In genomic region chr19:38402967-38403674, GRCh38 we compare ENCODE assay signal across 1 cellular context.
TF ChIP-seq lines count a peak whose summit lies in the region.

FAM98C (plus strand) TSS chr19:38403093; CDS start chr19:38403154, 61 bp downstream.

TF ChIP-seq in HepG2, 621 proteins besides CTCF, POLR2A, EP300 and RAD21 (continued from another document and continues in another):
- peak; percentile 18 for TF ChIP-seq AGO2 (optimal IDR thresholded peaks at IDR 0.05; ENCODE audit: low read depth, low read length)
- peak; percentile 43; the same call in 1 of the 2 replicates for TF ChIP-seq ZNF143 (CRISPR knock-in tag; IDR thresholded peaks at IDR 0.05)
- TF ChIP-seq YY1 (IDR thresholded peaks at IDR 0.05; ENCODE audit: insufficient read depth, insufficient replicate concordance, low read depth, low read length), result peak; percentile 77
- no peak for TF ChIP-seq POLR2AphosphoS2 (IDR thresholded peaks at IDR 0.05; ENCODE audit: low read depth, low read length)
- no peak for TF ChIP-seq MATR3 (CRISPR knock-in tag; IDR thresholded peaks at IDR 0.05)
- TF ChIP-seq ZNF552 (CRISPR knock-in tag; IDR thresholded peaks at IDR 0.05; ENCODE audit: borderline replicate concordance), result no peak; the same call in 1 of the 2 replicates
- TF ChIP-seq CBX1 (IDR thresholded peaks at IDR 0.05; ENCODE audit: low read depth), result no peak
- TF ChIP-seq CCDC6 (CRISPR knock-in tag; IDR thresholded peaks at IDR 0.05), result no peak
- peak; percentile 64; the same call in 1 of the 2 replicates for TF ChIP-seq ZFP41 (CRISPR knock-in tag; IDR thresholded peaks at IDR 0.05; ENCODE audit: borderline replicate concordance)
- no peak for TF ChIP-seq ZNF678 (CRISPR knock-in tag; IDR thresholded peaks at IDR 0.05)
- 0 out of 2 replicates have a peak, but pooled peaks have one; percentile 6 for TF ChIP-seq HNF1B (CRISPR knock-in tag; IDR thresholded peaks at IDR 0.05)
- TF ChIP-seq ZNF772 (CRISPR knock-in tag; IDR thresholded peaks at IDR 0.05), result 0 out of 2 replicates have a peak, but pooled peaks have one; percentile 53
- no peak for TF ChIP-seq FOXM1 (CRISPR knock-in tag; IDR thresholded peaks at IDR 0.05)
- peak; percentile 55; the same call in 1 of the 2 replicates for TF ChIP-seq IRF2 (CRISPR knock-in tag; IDR thresholded peaks at IDR 0.05)
- TF ChIP-seq TRAFD1 (CRISPR knock-in tag; IDR thresholded peaks at IDR 0.05; ENCODE audit: borderline replicate concordance), result no peak
- TF ChIP-seq, protein P1, sequence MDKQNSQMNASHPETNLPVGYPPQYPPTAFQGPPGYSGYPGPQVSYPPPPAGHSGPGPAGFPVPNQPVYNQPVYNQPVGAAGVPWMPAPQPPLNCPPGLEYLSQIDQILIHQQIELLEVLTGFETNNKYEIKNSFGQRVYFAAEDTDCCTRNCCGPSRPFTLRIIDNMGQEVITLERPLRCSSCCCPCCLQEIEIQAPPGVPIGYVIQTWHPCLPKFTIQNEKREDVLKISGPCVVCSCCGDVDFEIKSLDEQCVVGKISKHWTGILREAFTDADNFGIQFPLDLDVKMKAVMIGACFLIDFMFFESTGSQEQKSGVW (CRISPR knock-in tag; IDR thresholded peaks at IDR 0.05; ENCODE audit: borderline replicate concordance), result 0 out of 2 replicates have a peak, but pooled peaks have one; percentile 14
- TF ChIP-seq ZNF503 (CRISPR knock-in tag; IDR thresholded peaks at IDR 0.05), result peak; percentile 55; the same call in 1 of the 2 replicates
- peak; percentile 95 for TF ChIP-seq NFYC (CRISPR knock-in tag; IDR thresholded peaks at IDR 0.05)
- TF ChIP-seq PRPF4 (IDR thresholded peaks at IDR 0.05; ENCODE audit: low read depth, low read length, poor library complexity, severe bottlenecking), result no peak
- TF ChIP-seq ELF1 (CRISPR knock-in tag; IDR thresholded peaks at IDR 0.05), result peak; percentile 85
- no peak for TF ChIP-seq ZNF337 (CRISPR knock-in tag; IDR thresholded peaks at IDR 0.05; ENCODE audit: borderline replicate concordance, low read depth)
- peak; percentile 84 for TF ChIP-seq MYC (CRISPR knock-in tag; IDR thresholded peaks at IDR 0.05; ENCODE audit: borderline replicate concordance)
- no peak for TF ChIP-seq ZNF101 (CRISPR knock-in tag; IDR thresholded peaks at IDR 0.05; ENCODE audit: borderline replicate concordance, low read depth)
- TF ChIP-seq SOX6 (IDR thresholded peaks at IDR 0.05), result no peak
- peak; percentile 65 for TF ChIP-seq SOX6 (CRISPR knock-in tag; IDR thresholded peaks at IDR 0.05)
- TF ChIP-seq KMT2B (CRISPR knock-in tag; IDR thresholded peaks at IDR 0.05), result peak; percentile 84
- no peak for TF ChIP-seq SETDB1 (CRISPR knock-in tag; IDR thresholded peaks at IDR 0.05; ENCODE audit: borderline replicate concordance)
- TF ChIP-seq, protein P2, sequence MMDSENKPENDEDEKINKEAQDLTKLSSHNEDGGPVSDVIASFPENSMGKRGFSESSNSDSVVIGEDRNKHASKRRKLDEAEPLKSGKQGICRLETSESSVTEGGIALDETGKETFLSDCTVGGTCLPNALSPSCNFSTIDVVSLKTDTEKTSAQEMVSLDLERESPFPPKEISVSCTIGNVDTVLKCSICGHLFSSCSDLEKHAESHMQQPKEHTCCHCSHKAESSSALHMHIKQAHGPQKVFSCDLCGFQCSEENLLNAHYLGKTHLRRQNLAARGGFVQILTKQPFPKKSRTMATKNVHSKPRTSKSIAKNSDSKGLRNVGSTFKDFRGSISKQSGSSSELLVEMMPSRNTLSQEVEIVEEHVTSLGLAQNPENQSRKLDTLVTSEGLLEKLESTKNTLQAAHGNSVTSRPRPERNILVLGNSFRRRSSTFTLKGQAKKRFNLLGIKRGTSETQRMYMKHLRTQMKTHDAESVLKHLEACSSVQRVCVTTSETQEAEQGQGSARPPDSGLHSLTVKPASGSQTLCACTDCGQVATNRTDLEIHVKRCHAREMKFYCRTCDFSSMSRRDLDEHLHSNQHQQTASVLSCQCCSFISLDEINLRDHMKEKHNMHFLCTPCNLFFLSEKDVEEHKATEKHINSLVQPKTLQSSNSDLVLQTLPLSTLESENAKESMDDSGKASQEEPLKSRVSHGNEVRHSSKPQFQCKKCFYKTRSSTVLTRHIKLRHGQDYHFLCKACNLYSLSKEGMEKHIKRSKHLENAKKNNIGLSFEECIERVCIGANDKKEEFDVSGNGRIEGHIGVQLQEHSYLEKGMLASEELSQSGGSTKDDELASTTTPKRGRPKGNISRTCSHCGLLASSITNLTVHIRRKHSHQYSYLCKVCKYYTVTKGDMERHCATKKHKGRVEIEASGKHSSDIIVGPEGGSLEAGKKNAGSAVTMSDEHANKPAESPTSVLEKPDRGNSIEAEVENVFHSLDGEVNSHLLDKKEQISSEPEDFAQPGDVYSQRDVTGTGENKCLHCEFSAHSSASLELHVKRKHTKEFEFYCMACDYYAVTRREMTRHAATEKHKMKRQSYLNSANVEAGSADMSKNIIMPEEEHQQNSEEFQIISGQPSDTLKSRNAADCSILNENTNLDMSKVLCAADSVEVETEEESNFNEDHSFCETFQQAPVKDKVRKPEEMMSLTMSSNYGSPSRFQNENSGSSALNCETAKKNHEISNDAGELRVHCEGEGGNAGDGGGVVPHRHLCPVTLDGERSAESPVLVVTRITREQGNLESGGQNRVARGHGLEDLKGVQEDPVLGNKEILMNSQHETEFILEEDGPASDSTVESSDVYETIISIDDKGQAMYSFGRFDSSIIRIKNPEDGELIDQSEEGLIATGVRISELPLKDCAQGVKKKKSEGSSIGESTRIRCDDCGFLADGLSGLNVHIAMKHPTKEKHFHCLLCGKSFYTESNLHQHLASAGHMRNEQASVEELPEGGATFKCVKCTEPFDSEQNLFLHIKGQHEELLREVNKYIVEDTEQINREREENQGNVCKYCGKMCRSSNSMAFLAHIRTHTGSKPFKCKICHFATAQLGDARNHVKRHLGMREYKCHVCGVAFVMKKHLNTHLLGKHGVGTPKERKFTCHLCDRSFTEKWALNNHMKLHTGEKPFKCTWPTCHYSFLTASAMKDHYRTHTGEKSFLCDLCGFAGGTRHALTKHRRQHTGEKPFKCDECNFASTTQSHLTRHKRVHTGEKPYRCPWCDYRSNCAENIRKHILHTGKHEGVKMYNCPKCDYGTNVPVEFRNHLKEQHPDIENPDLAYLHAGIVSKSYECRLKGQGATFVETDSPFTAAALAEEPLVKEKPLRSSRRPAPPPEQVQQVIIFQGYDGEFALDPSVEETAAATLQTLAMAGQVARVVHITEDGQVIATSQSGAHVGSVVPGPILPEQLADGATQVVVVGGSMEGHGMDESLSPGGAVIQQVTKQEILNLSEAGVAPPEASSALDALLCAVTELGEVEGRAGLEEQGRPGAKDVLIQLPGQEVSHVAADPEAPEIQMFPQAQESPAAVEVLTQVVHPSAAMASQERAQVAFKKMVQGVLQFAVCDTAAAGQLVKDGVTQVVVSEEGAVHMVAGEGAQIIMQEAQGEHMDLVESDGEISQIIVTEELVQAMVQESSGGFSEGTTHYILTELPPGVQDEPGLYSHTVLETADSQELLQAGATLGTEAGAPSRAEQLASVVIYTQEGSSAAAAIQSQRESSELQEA (CRISPR knock-in tag; IDR thresholded peaks at IDR 0.05; ENCODE audit: not compliant biosample characterization), result peak; percentile 73
- TF ChIP-seq, protein P3, sequence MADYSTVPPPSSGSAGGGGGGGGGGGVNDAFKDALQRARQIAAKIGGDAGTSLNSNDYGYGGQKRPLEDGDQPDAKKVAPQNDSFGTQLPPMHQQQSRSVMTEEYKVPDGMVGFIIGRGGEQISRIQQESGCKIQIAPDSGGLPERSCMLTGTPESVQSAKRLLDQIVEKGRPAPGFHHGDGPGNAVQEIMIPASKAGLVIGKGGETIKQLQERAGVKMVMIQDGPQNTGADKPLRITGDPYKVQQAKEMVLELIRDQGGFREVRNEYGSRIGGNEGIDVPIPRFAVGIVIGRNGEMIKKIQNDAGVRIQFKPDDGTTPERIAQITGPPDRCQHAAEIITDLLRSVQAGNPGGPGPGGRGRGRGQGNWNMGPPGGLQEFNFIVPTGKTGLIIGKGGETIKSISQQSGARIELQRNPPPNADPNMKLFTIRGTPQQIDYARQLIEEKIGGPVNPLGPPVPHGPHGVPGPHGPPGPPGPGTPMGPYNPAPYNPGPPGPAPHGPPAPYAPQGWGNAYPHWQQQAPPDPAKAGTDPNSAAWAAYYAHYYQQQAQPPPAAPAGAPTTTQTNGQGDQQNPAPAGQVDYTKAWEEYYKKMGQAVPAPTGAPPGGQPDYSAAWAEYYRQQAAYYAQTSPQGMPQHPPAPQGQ (CRISPR knock-in tag; IDR thresholded peaks at IDR 0.05; ENCODE audit: borderline replicate concordance), result no peak
- no peak; the same call in 1 of the 2 replicates for TF ChIP-seq PRDM15 (CRISPR knock-in tag; IDR thresholded peaks at IDR 0.05)
- TF ChIP-seq MTA3 (CRISPR knock-in tag; IDR thresholded peaks at IDR 0.05), result no peak
